27 cellular contexts compared by ENCODE assay signal in genomic region chr20:36201198-36201597, GRCh38. TPM values are rescaled to one million over a fixed set of nuclear protein-coding genes. Genes with fewer than 3 reads are reported as not detected.
DNase-seq lines count a peak whose midpoint lies in the region; ATAC-seq, FAIRE-seq and TF ChIP-seq lines count a peak whose summit lies in the region.
"Had no signal": no experiment of that assay in that cellular context is flagged by ENCODE, and none has a peak within 500 bp of the region (broad histone marks: within the 10 kb centered on the region; RNA-seq: fewer than 3 reads in every experiment).

No MANE protein-coding gene starts in this region.

- H3K9me3 ChIP-seq in BLaER1 (no peaks in the 10 kb centered on the region), K562 (replicated peaks; ENCODE audit: control insufficient read depth, insufficient read depth, low read depth, low read length) (no peaks in the 10 kb centered on the region), sigmoid colon (no peaks in the 10 kb centered on the region)
- H3K9me3 ChIP-seq: BE2C; BLaER1 treated with 17β-estradiol and CSF1 and Interleukin-3, amounts not matched to agents 10 nM and 100 nM; Caco-2 had no signal

- 9% methylated on average over 4 of the region's 4 CpGs for WGBS in K562 (ENCODE audit: insufficient coverage, low coverage, missing lambda C conversion rate)
- WGBS in sigmoid colon, 2 donors = 88 to 92% methylated on average over 4 of the region's 4 CpGs

- H4K20me1 ChIP-seq in BLaER1 (no peaks in the 10 kb centered on the region), K562 (replicated peaks; ENCODE audit: control insufficient read depth, insufficient read depth, low read length) (peaks cover 10% of the 10 kb centered on the region; the same call in 1 of the 2 replicates)
- H4K20me1 ChIP-seq: BLaER1 treated with 17β-estradiol and CSF1 and Interleukin-3, amounts not matched to agents 10 nM and 100 nM had no signal

- FAIRE-seq in K562 (lab: Jason Lieb, UNC) (no peak), frontal cortex (lab: Jason Lieb, UNC) (no peak)
- FAIRE-seq: A204.1, GM12878, GM12892, GM18507 had no signal

- CTCF ChIA-PET in K562 (lab: Yijun Ruan, JAX; ENCODE audit: low intra/inter-chr PET ratio) = interaction anchor here (2.9 kb wide), 1 partner anchor 45 kb away, joined by 27 read pairs; no protein-coding TSS in a partner anchor

- POLR2A ChIA-PET in K562 (lab: Yijun Ruan, JAX) = no interaction called here

- BruUV-seq in K562 (replicated peaks; lab: Mats Ljungman, UMichigan) = no TSS peak

- DNase-seq in K562 (ENCODE audit: extremely low read depth in 1 of 4, low spot score in 3 of 4) = no peak
- no peak for DNase-seq in nephron progenitor cell
- DNase-seq in sigmoid colon = peak; percentile 24
- no peak for DNase-seq in NCI-H1105 (lab: John Stamatoyannopoulos, UW)
- DNase-seq in frontal cortex (ENCODE audit: low spot score in 2 of 2) = no peak
- DNase-seq in T-helper 1 cell = no peak
- no peak for DNase-seq in medulla oblongata (ENCODE audit: extremely low spot score)
- DNase-seq: 8988T; ACHN; BE2C; Caco-2; CD4-positive, alpha-beta T cell; CD8-positive, alpha-beta T cell; DMS 273 treated with DMSO at 0.1 percent for 48 hours; DMS153; DMS53; DMS79; DND-41; EL; GDM1 had no signal

- H3K4me1 ChIP-seq in BLaER1 = no peaks in the 10 kb centered on the region
- no peaks in the 10 kb centered on the region for H3K4me1 ChIP-seq in K562 (replicated peaks in 1 of 2; ENCODE audit: control insufficient read depth in 2 of 2, insufficient read depth in 2 of 2, low read length in 2 of 2)
- no peaks in the 10 kb centered on the region for H3K4me1 ChIP-seq in sigmoid colon
- H3K4me1 ChIP-seq: BLaER1 treated with 17β-estradiol and CSF1 and Interleukin-3, amounts not matched to agents 10 nM and 100 nM; Caco-2 had no signal

- no peaks in the 10 kb centered on the region for H3K27me3 Mint-ChIP-seq in nephron progenitor cell (ENCODE audit: low read depth, poor library complexity)

- no peak for TF ChIP-seq RAD21 in K562 (CRISPR knock-in tag; conservative IDR thresholded peaks at IDR 0.05 in 1 of 2, IDR thresholded peaks at IDR 0.05 in 1 of 2)

- no peak for TF ChIP-seq POLR2A in K562 (conservative IDR thresholded peaks at IDR 0.05)
- no peak for TF ChIP-seq POLR2A in sigmoid colon (IDR thresholded peaks at IDR 0.05)

- H3K4me3 Mint-ChIP-seq in nephron progenitor cell = no peak overlapping the region
- H3K4me3 Mint-ChIP-seq: CD4-positive, alpha-beta T cell; CD8-positive, alpha-beta T cell had no signal

- no peaks in the 10 kb centered on the region for H3K9me1 ChIP-seq in K562 (ENCODE audit: control insufficient read depth, insufficient read depth, low read length)

- no peak overlapping the region for H3K4me2 ChIP-seq in BLaER1
- no peak overlapping the region for H3K4me2 ChIP-seq in K562 (ENCODE audit: insufficient read depth, low read length)
- H3K4me2 ChIP-seq: BLaER1 treated with 17β-estradiol and CSF1 and Interleukin-3, amounts not matched to agents 10 nM and 100 nM had no signal

- no peaks in the 10 kb centered on the region for H3K9me3 Mint-ChIP-seq in nephron progenitor cell
- H3K9me3 Mint-ChIP-seq: CD4-positive, alpha-beta T cell; CD8-positive, alpha-beta T cell had no signal

- no peak overlapping the region for H2AFZ ChIP-seq in K562 (ENCODE audit: low read depth, low read length)

- H3K9ac ChIP-seq in BLaER1 = 0 out of 2 replicates have a peak overlapping the region, but pooled peaks have one; percentile 15
- no peak overlapping the region for H3K9ac ChIP-seq in K562 (ENCODE audit: insufficient read depth in 1 of 2, low read depth in 2 of 2, low read length in 2 of 2)

- TF ChIP-seq CTCF in K562 (IDR thresholded peaks at IDR 0.05 in 2 of 3, conservative IDR thresholded peaks at IDR 0.05 in 1 of 3; ENCODE audit: insufficient read depth in 2 of 3, low read depth in 1 of 3, low read length in 3 of 3) (no peak), nephron progenitor cell (IDR thresholded peaks at IDR 0.05) (no peak), sigmoid colon (IDR thresholded peaks at IDR 0.05) (no peak)

- intact Hi-C loops in K562 (cut with micrococcal nuclease) (no loop called here), sigmoid colon (cut with DNase I) (loop anchor here (10.0 kb wide), 1 partner anchor 404 kb away; the partner anchor contains the start of gene RAB5IF)

- H3K4me3 ChIP-seq in BLaER1 (no peak overlapping the region), K562 (no peak overlapping the region), sigmoid colon (no peak overlapping the region)
- H3K4me3 ChIP-seq: BLaER1 treated with 17β-estradiol and CSF1 and Interleukin-3, amounts not matched to agents 10 nM and 100 nM; GM12878 had no signal

- H3K36me3 ChIP-seq in BLaER1 (no peaks in the 10 kb centered on the region; the same call in 1 of the 2 replicates), K562 (ENCODE audit: control insufficient read depth, insufficient read depth, low read length) (no peaks in the 10 kb centered on the region), sigmoid colon (peaks cover 0 to 31% (median 0%) of the 10 kb centered on the region in 4 donors)

- TF ChIP-seq EP300 in K562 (IDR thresholded peaks at IDR 0.05; ENCODE audit: low read length) (no peak), sigmoid colon (IDR thresholded peaks at IDR 0.05) (no peak)

- H3K27ac Mint-ChIP-seq in nephron progenitor cell = peak overlapping the region; percentile 78
- H3K27ac Mint-ChIP-seq: CD4-positive, alpha-beta T cell; CD8-positive, alpha-beta T cell had no signal

- no peaks in the 10 kb centered on the region for H3K36me3 Mint-ChIP-seq in nephron progenitor cell (ENCODE audit: low read depth)
- H3K36me3 Mint-ChIP-seq: CD8-positive, alpha-beta T cell had no signal

- in situ Hi-C loops in K562 (cut with MboI) = loop anchor here (25.0 kb wide), 1 partner anchor 236 kb away; no protein-coding TSS in a partner anchor

- no peak overlapping the region for H3K27ac ChIP-seq in BLaER1
- H3K27ac ChIP-seq in K562 (ENCODE audit: extremely low read depth, low read depth, low read length) = no peak overlapping the region
- no peak overlapping the region for H3K27ac ChIP-seq in sigmoid colon
- H3K27ac ChIP-seq: BLaER1 treated with 17β-estradiol and CSF1 and Interleukin-3, amounts not matched to agents 10 nM and 100 nM; C4-2B had no signal

- H3K27me3 ChIP-seq in BLaER1 (no peaks in the 10 kb centered on the region), K562 (ENCODE audit: control insufficient read depth in 2 of 2, insufficient read depth in 2 of 2, low read length in 2 of 2) (peaks cover 27 to 42% of the 10 kb centered on the region in 2 experiments), sigmoid colon (no peaks in the 10 kb centered on the region)
- H3K27me3 ChIP-seq: BE2C; BLaER1 treated with 17β-estradiol and CSF1 and Interleukin-3, amounts not matched to agents 10 nM and 100 nM had no signal

- H3K4me1 Mint-ChIP-seq in nephron progenitor cell = no peaks in the 10 kb centered on the region

- H3K79me2 ChIP-seq in K562 (ENCODE audit: control insufficient read depth, insufficient read depth, low read length) = no peaks in the 10 kb centered on the region

- no peak for ATAC-seq in K562
- ATAC-seq: CD8-positive, alpha-beta T cell; GM12878 had no signal

TF ChIP-seq in K562, 482 proteins besides CTCF, POLR2A, EP300 and RAD21 (continues in another document):
- no peak for TF ChIP-seq SRF (CRISPR knock-in tag; IDR thresholded peaks at IDR 0.05)
- TF ChIP-seq BHLHE40 (IDR thresholded peaks at IDR 0.05; ENCODE audit: low read length) = no peak
- TF ChIP-seq NR2C1 (IDR thresholded peaks at IDR 0.05) = peak; percentile 54
- TF ChIP-seq NR2C1 (tag; IDR thresholded peaks at IDR 0.05) = peak; percentile 62

RNA-seq across cellular contexts. Expression of gene AAR2, which starts 35.1 kb away (rescaled TPM):
- 10.3 and 27.3 TPM in 2 replicates for total RNA-seq in K562 (2011; cell fraction: chromatin; rRNA removed; ENCODE audit: low replicate concordance)
- total RNA-seq in K562 (2011; cell fraction: nucleolus; rRNA removed) = 20.4 and 22.3 TPM in 2 replicates
- 16.5 and 16.9 TPM in 2 replicates for total RNA-seq in K562 (2011; cell fraction: nucleoplasm; rRNA removed)
- total RNA-seq in K562 (2014; rRNA removed) (24.7 and 29.6 TPM in 2 replicates), K562 (2014; rRNA removed; fragmentation: Illumina TruSeq; extraction: Trizol) (18.0 and 20.0 TPM in 2 replicates), K562 (2015; rRNA removed; fragmentation: Illumina TruSeq; extraction: Trizol) (22.4 and 23.6 TPM in 2 replicates), K562 (2021) (26.0 and 26.3 TPM in 2 replicates), sigmoid colon (10 to 100 TPM; 26.5 to 39.6 (median 34.8) TPM), frontal cortex (24.9 TPM)
- polyA plus RNA-seq in K562 (2011; rRNA removed) (30.7 and 30.8 TPM in 2 replicates), K562 (2014; fragmentation: Illumina TruSeq; extraction: Trizol) (36.2 and 39.4 TPM in 2 replicates), K562 (2014; fragmentation: Nextera tagmentation; extraction: Ambion mirVana) (10 to 100 TPM in 1 of 2 experiments, 1 to 10 TPM in 1; 6.5 to 12.0 TPM), K562 (2014; rRNA removed) (29.3 and 30.0 TPM in 2 replicates), sigmoid colon (10 to 100 TPM; 11.4 to 22.7 (median 15.3) TPM)
- 31.0 and 52.8 TPM in 2 replicates for polyA plus RNA-seq in K562 (2011; cell fraction: cytosol; rRNA removed)
- polyA plus RNA-seq in K562 (2011; cell fraction: nucleus; rRNA removed) = 14.5 and 21.1 TPM in 2 replicates
- polyA plus RNA-seq in K562 (2012) = 21.4 and 24.8 TPM in 2 replicates
- polyA minus RNA-seq in K562 (2011; rRNA and poly(A)+ RNA removed) = 20.2 and 29.3 TPM in 2 replicates
- polyA minus RNA-seq in K562 (2011; cell fraction: cytosol; rRNA and poly(A)+ RNA removed) = 15.3 and 17.6 TPM in 2 replicates
- polyA minus RNA-seq in K562 (2011; cell fraction: nucleus; rRNA and poly(A)+ RNA removed) = 13.1 and 18.1 TPM in 2 replicates

RNA-seq across cellular contexts. Expression of gene EPB41L1, which starts 46.7 kb away (rescaled TPM):
- total RNA-seq in K562 (2011; cell fraction: chromatin; rRNA removed; ENCODE audit: low replicate concordance) = 1.5 and 3.3 TPM in 2 replicates
- total RNA-seq in K562 (2011; cell fraction: nucleolus; rRNA removed) = 1.1 and 2.5 TPM in 2 replicates
- total RNA-seq in K562 (2011; cell fraction: nucleoplasm; rRNA removed) = 0.61 and 0.95 TPM in 2 replicates
- total RNA-seq in K562 (2014; rRNA removed) = 1.3 TPM in 2 replicates
- 0.80 and 1.3 TPM in 2 replicates for total RNA-seq in K562 (2014; rRNA removed; fragmentation: Illumina TruSeq; extraction: Trizol)
- total RNA-seq in K562 (2015; rRNA removed; fragmentation: Illumina TruSeq; extraction: Trizol) = 0.90 and 2.5 TPM in 2 replicates
- total RNA-seq in K562 (2021) = 2.6 and 4.3 TPM in 2 replicates
- 0.89 and 1.4 TPM in 2 replicates for polyA plus RNA-seq in K562 (2011; rRNA removed)
- 0.94 and 2.4 TPM in 2 replicates for polyA plus RNA-seq in K562 (2011; cell fraction: cytosol; rRNA removed)
- polyA plus RNA-seq in K562 (2011; cell fraction: nucleus; rRNA removed) = 1.1 and 1.5 TPM in 2 replicates
- 2.0 and 4.1 TPM in 2 replicates for polyA plus RNA-seq in K562 (2012)
- 2.9 and 3.6 TPM in 2 replicates for polyA plus RNA-seq in K562 (2014; fragmentation: Illumina TruSeq; extraction: Trizol)
- polyA plus RNA-seq in K562 (2014; fragmentation: Nextera tagmentation; extraction: Ambion mirVana) = under 1 TPM; 0.11 to 0.31 TPM
- polyA plus RNA-seq in K562 (2014; rRNA removed) = 0.90 and 4.2 TPM in 2 replicates
- 0.81 and 1.3 TPM in 2 replicates for polyA minus RNA-seq in K562 (2011; rRNA and poly(A)+ RNA removed)
- 1.3 and 1.5 TPM in 2 replicates for polyA minus RNA-seq in K562 (2011; cell fraction: cytosol; rRNA and poly(A)+ RNA removed)
- polyA minus RNA-seq in K562 (2011; cell fraction: nucleus; rRNA and poly(A)+ RNA removed) = 0.67 and 1.00 TPM in 2 replicates
- total RNA-seq in sigmoid colon = 10 to 100 TPM; 19.3 to 61.8 (median 21.0) TPM
- polyA plus RNA-seq in sigmoid colon = 10 to 100 TPM; 14.1 to 17.6 (median 16.8) TPM
- total RNA-seq in frontal cortex = 58.7 TPM
